Comparison of ENCODE assay signal across 35 cellular contexts in the genomic region with DNA sequence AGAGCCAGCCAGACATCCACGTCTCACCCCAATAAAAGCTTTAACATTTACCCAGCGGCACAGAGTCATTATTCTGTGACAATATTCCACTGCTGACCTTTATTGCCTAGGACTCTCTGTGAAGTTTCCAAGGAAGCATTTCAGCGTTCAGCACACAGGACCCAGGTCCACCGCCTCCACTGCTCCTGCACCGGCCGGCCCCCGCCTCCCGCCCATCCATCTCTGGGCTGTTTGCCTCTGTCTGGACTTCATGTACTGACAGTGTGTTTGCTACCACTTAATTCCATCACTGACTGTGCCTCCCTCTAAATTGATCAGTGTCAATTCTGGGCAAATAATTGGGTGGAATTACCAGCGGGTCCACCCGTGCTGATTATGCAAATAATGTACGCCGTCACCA.
"Had no signal": no experiment of that assay in that cellular context is flagged by ENCODE, and none has a peak within 500 bp of the region (broad histone marks: within the 10 kb centered on the region; RNA-seq: fewer than 3 reads in every experiment).

No MANE protein-coding gene starts in this region.

- H3K27me3 ChIP-seq: MG63 had no signal

- H3K9ac ChIP-seq: KMS-11 had no signal

- H3K9me3 ChIP-seq: MG63 had no signal

- H3K27ac ChIP-seq: KMS-11 had no signal

- H3K4me2 ChIP-seq: KMS-11 had no signal

- H3K4me3 ChIP-seq: MG63 had no signal

- DNase-seq: Karpas-422, Kasumi-1, KBM-7, KG1, MG63, MM.1S, MV-4-11, NCI-H1048, NCI-H1092, NCI-H1092 treated with DMSO at 0.1 percent for 48 hours, NCI-H1105, NCI-H1105 treated with DMSO at 0.1 percent for 48 hours, NCI-H1417, NCI-H1417 treated with DMSO at 0.1 percent for 48 hours, NCI-H1436, NCI-H1436 treated with DMSO at 0.1 percent for 48 hours, NCI-H146, NCI-H1694, NCI-H1694 treated with DMSO at 0.1 percent for 48 hours, NCI-H187, NCI-H187 treated with DMSO at 0.1 percent for 48 hours, NCI-H1930, NCI-H2029, NCI-H2029 treated with DMSO at 0.1 percent for 48 hours, NCI-H2081, NCI-H2081 treated with DMSO at 0.1 percent for 48 hours, NCI-H2107, NCI-H2171, NCI-H2171 treated with DMSO at 0.1 percent for 48 hours, NCI-H2227 treated with DMSO at 0.1 percent for 48 hours, NCI-H226, NCI-H345, NCI-H446, NCI-H446 treated with DMSO at 0.1 percent for 48 hours had no signal

- H3K36me3 ChIP-seq: MG63 had no signal
